Comparison of ENCODE assay signal across 8 cellular contexts in the genomic region with DNA sequence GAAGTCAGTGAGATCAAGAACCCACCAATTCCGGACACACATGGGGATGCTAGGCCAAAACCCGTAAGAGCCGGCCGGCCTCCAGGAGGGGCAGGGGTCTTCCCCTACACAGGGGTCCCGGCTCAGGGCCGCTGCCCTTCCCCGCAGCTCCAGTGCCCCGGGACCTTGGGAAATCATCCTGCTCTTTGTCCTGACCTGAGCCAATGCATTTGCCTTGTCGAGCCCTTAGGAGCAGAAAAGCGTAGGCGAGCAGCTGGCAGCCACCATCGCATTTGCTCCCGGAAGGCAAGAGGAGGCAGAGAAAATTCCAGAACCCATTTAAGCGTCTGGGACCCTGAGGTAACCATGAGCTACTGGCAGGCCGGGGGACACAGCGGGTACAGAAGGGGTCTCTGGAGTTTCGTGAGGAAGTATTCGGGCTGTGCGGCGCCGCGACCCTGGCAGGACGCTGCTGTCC. TPM values are rescaled to one million over a fixed set of nuclear protein-coding genes. Genes with fewer than 3 reads are reported as not detected.
DNase-seq lines count a peak whose midpoint lies in the region; ATAC-seq, FAIRE-seq and TF ChIP-seq lines count a peak whose summit lies in the region.

No MANE protein-coding gene starts in this region.

- H3K27me3 ChIP-seq in body of pancreas (no peaks in the 10 kb centered on the region), right lobe of liver (no peaks in the 10 kb centered on the region), thymus (ENCODE audit: control insufficient read depth, insufficient read depth) (no peaks in the 10 kb centered on the region)

- H3K27ac Mint-ChIP-seq in T-helper 1 cell treated with Interleukin-12 subunit alpha and Interleukin-12 subunit beta and Interleukin-4 antibody, amounts not matched to agents 30 μg/mL and 1 μg/mL, for 36 hours, result no peak overlapping the region

- H3K4me3 Mint-ChIP-seq in T-helper 1 cell treated with Interleukin-12 subunit alpha and Interleukin-12 subunit beta and Interleukin-4 antibody, amounts not matched to agents 30 μg/mL and 1 μg/mL, for 36 hours, result peak overlapping the region; percentile 58

- no peak for FAIRE-seq in HTR-8/SVneo (lab: Jason Lieb, UNC)

- TF ChIP-seq POLR2A in body of pancreas (IDR thresholded peaks at IDR 0.05), result no peak
- TF ChIP-seq POLR2A in right lobe of liver (IDR thresholded peaks at IDR 0.05), result no peak

- no peaks in the 10 kb centered on the region for H3K36me3 ChIP-seq in body of pancreas (replicated peaks in 1 of 2; ENCODE audit: insufficient read depth in 1 of 2, low read depth in 2 of 2)
- H3K36me3 ChIP-seq in right lobe of liver, result no peaks in the 10 kb centered on the region
- H3K36me3 ChIP-seq in thymus (ENCODE audit: control insufficient read depth, insufficient read depth), result no peaks in the 10 kb centered on the region

- no peak for ATAC-seq in body of pancreas
- peak; percentile 23 to 49 (median 35) for ATAC-seq in right lobe of liver

- intact Hi-C loops in body of pancreas (cut with DNase I), result loop anchor here (10.0 kb wide), 2 partner anchors 81 to 271 kb away; a partner anchor contains a TSS
- intact Hi-C loops in right lobe of liver (cut with DNase I), result loop anchor here in 1 of 2 donors (10.0 kb wide), 2 partner anchors 171 to 271 kb away; no protein-coding TSS in a partner anchor

- H3K9me3 ChIP-seq in body of pancreas (no peaks in the 10 kb centered on the region), right lobe of liver (no peaks in the 10 kb centered on the region), thymus (ENCODE audit: control insufficient read depth) (no peaks in the 10 kb centered on the region)

- no peaks in the 10 kb centered on the region for H3K9me3 Mint-ChIP-seq in T-helper 1 cell treated with Interleukin-12 subunit alpha and Interleukin-12 subunit beta and Interleukin-4 antibody, amounts not matched to agents 30 μg/mL and 1 μg/mL, for 36 hours

- TF ChIP-seq CTCF in body of pancreas (IDR thresholded peaks at IDR 0.05), result no peak
- TF ChIP-seq CTCF in right lobe of liver (IDR thresholded peaks at IDR 0.05), result no peak

- H3K36me3 Mint-ChIP-seq in T-helper 1 cell treated with Interleukin-12 subunit alpha and Interleukin-12 subunit beta and Interleukin-4 antibody, amounts not matched to agents 30 μg/mL and 1 μg/mL, for 36 hours (ENCODE audit: low read depth), result no peaks in the 10 kb centered on the region

- WGBS in body of pancreas, 2 donors, result 60 to 63% methylated on average over 9 to 22 of the region's 23 CpGs
- 56% methylated on average over 6 of the region's 23 CpGs for WGBS in right lobe of liver (ENCODE audit: insufficient coverage, low coverage, low lambda C conversion rate, missing lambda C conversion rate)
- 63% methylated on average over 23 of the region's 23 CpGs for WGBS in thymus

- H3K4me1 ChIP-seq in body of pancreas (peaks cover 38% of the 10 kb centered on the region), right lobe of liver (peaks cover 0 to 17% (median 0%) of the 10 kb centered on the region in 4 donors), thymus (ENCODE audit: control insufficient read depth, insufficient read depth, low read length) (peaks cover 6% of the 10 kb centered on the region)

- peaks cover 2% of the 10 kb centered on the region for H3K4me1 Mint-ChIP-seq in T-helper 1 cell treated with Interleukin-12 subunit alpha and Interleukin-12 subunit beta and Interleukin-4 antibody, amounts not matched to agents 30 μg/mL and 1 μg/mL, for 36 hours (ENCODE audit: low read depth)

- no peaks in the 10 kb centered on the region for H3K27me3 Mint-ChIP-seq in T-helper 1 cell treated with Interleukin-12 subunit alpha and Interleukin-12 subunit beta and Interleukin-4 antibody, amounts not matched to agents 30 μg/mL and 1 μg/mL, for 36 hours (ENCODE audit: low read depth)

- no peak for DNase-seq in T-helper 1 cell
- no peak for DNase-seq in body of pancreas
- DNase-seq in right lobe of liver, result peak in 1 of 3 donors; percentile 75
- DNase-seq in HK-2 (ENCODE audit: unreplicated experiment), result no peak
- no peak for DNase-seq in SW 1271 (lab: John Stamatoyannopoulos, UW)
- DNase-seq in HTR-8/SVneo (ENCODE audit: insufficient read length, low spot score), result no peak

- no peak overlapping the region for H3K4me3 ChIP-seq in body of pancreas
- H3K4me3 ChIP-seq in right lobe of liver, result peak overlapping the region; percentile 42 to 57 (median 53)
- peak overlapping the region; percentile 48 for H3K4me3 ChIP-seq in thymus (ENCODE audit: low read length)

- H3K27ac ChIP-seq in body of pancreas (peak overlapping the region in 3 of 4 donors; percentile 31 to 45 (median 37)), right lobe of liver (peak overlapping the region; percentile 49 to 81 (median 69)), thymus (ENCODE audit: low read depth) (no peak overlapping the region)

RNA-seq across cellular contexts. Expression of a gene that starts 7.4 kb away (rescaled TPM):
- total RNA-seq in body of pancreas (10 to 100 TPM; 39.7 to 75.8 TPM), right lobe of liver (10 to 100 TPM in 5 of 6 experiments, 1 to 10 TPM in 1; 9.7 to 40.6 (median 18.8) TPM)
- 41.8 TPM for polyA plus RNA-seq in thymus

RNA-seq across cellular contexts. Expression of a gene that starts 29.3 kb away (rescaled TPM):
- total RNA-seq in body of pancreas (10 to 100 TPM; 29.0 to 33.5 TPM), right lobe of liver (10 to 100 TPM; 34.9 to 51.8 (median 40.7) TPM)
- 43.9 TPM for polyA plus RNA-seq in thymus

Comparison
In these comparisons a context has a peak if more than half of its experiments do, and no peak if none do; other contexts are left out.
1. H3K4me3 ChIP-seq: peak in right lobe of liver (3 of 3) and thymus (single experiment); none in body of pancreas (0 of 2).